Comparison of ENCODE assay signal across 11 cellular contexts in genomic region chr7:44282601-44283171, GRCh38. TPM values are rescaled to one million over a fixed set of nuclear protein-coding genes. Genes with fewer than 3 reads are reported as not detected.
DNase-seq lines count a peak whose midpoint lies in the region; ATAC-seq, FAIRE-seq and TF ChIP-seq lines count a peak whose summit lies in the region.
"Had no signal": no experiment of that assay in that cellular context is flagged by ENCODE, and none has a peak within 500 bp of the region (broad histone marks: within the 10 kb centered on the region; RNA-seq: fewer than 3 reads in every experiment).

No MANE protein-coding gene starts in this region.

- H3K27me3 Mint-ChIP-seq in activated naive CD4-positive, alpha-beta T cell treated with anti-CD3 and anti-CD28 coated beads, Interleukin-2, amount 10 ng/mL, durations not matched to agents 7 days and 5 days: no peaks in the 10 kb centered on the region

- no peaks in the 10 kb centered on the region for H3K4me1 Mint-ChIP-seq in activated naive CD4-positive, alpha-beta T cell treated with anti-CD3 and anti-CD28 coated beads, Interleukin-2, amount 10 ng/mL, durations not matched to agents 7 days and 5 days

- H3K9me3 ChIP-seq in aorta (ENCODE audit: control insufficient read depth, low read length): no peaks in the 10 kb centered on the region

- no peaks in the 10 kb centered on the region for H3K36me3 Mint-ChIP-seq in activated naive CD4-positive, alpha-beta T cell treated with anti-CD3 and anti-CD28 coated beads, Interleukin-2, amount 10 ng/mL, durations not matched to agents 7 days and 5 days

- no peaks in the 10 kb centered on the region for H3K27me3 ChIP-seq in aorta (ENCODE audit: control insufficient read depth in 1 of 2, insufficient read depth in 2 of 2, low read length in 1 of 2)

- no peak for FAIRE-seq in urothelium cell line (lab: Jason Lieb, UNC)

- H3K27ac Mint-ChIP-seq in activated naive CD4-positive, alpha-beta T cell treated with anti-CD3 and anti-CD28 coated beads, Interleukin-2, amount 10 ng/mL, durations not matched to agents 7 days and 5 days: no peak overlapping the region

- intact Hi-C loops in aorta (cut with DNase I): no loop called here

- ATAC-seq in aorta (ENCODE audit: low FRiP score): no peak
- ATAC-seq: Panc1 had no signal

- no peak for TF ChIP-seq CTCF in coronary artery (IDR thresholded peaks at IDR 0.05)

- H3K4me1 ChIP-seq in aorta (ENCODE audit: control insufficient read depth in 1 of 2, insufficient read depth in 2 of 2, low read length in 2 of 2): no peaks in the 10 kb centered on the region

- no peaks in the 10 kb centered on the region for H3K36me3 ChIP-seq in aorta (ENCODE audit: control insufficient read depth in 1 of 2, insufficient read depth in 2 of 2, low read length in 1 of 2)

- H3K27ac ChIP-seq in coronary artery (no peak overlapping the region), aorta (ENCODE audit: low read depth in 1 of 2, low read length in 2 of 2) (no peak overlapping the region)

- H3K9me3 Mint-ChIP-seq in activated naive CD4-positive, alpha-beta T cell treated with anti-CD3 and anti-CD28 coated beads, Interleukin-2, amount 10 ng/mL, durations not matched to agents 7 days and 5 days: no peaks in the 10 kb centered on the region

- DNase-seq in activated naive CD4-positive, alpha-beta T cell treated with anti-CD3 and anti-CD28 coated beads, Interleukin-2, amount 10 ng/mL, durations not matched to agents 7 days and 5 days: peak; percentile 9
- no peak for DNase-seq in activated naive CD4-positive, alpha-beta T cell (lab: John Stamatoyannopoulos, UW)
- peak; percentile 62 for DNase-seq in coronary artery (ENCODE audit: low spot score)
- peak; percentile 46 for DNase-seq in myocyte (ENCODE audit: low read depth)
- DNase-seq in aorta: peak; percentile 24 to 65
- no peak for DNase-seq in SIG-M5 (lab: John Stamatoyannopoulos, UW)
- DNase-seq in NCI-H2029 treated with DMSO at 0.1 percent for 48 hours (lab: John Stamatoyannopoulos, UW): no peak
- DNase-seq in urothelium cell line (ENCODE audit: low spot score): no peak
- DNase-seq: DND-41, nucleus accumbens had no signal

- 93 to 97% methylated on average over 10 of the region's 10 CpGs for WGBS in aorta, 2 donors

- H3K4me3 ChIP-seq in coronary artery (no peak overlapping the region), aorta (ENCODE audit: low read length in 2 of 2) (no peak overlapping the region)

- H3K4me3 Mint-ChIP-seq in activated naive CD4-positive, alpha-beta T cell treated with anti-CD3 and anti-CD28 coated beads, Interleukin-2, amount 10 ng/mL, durations not matched to agents 7 days and 5 days: no peak overlapping the region

- CTCF ChIA-PET in activated naive CD4-positive, alpha-beta T cell treated with anti-CD3 and anti-CD28 coated beads, Interleukin-2, amount 10 ng/mL, durations not matched to agents 7 days and 5 days (lab: Charles Lee): no interaction called here

RNA-seq across cellular contexts. Expression of gene CAMK2B, which starts 42.7 kb away (rescaled TPM):
- total RNA-seq in myocyte (31.8 and 34.0 TPM in 2 replicates), aorta (1 to 10 TPM; 2.4 to 4.4 TPM)
- 5.9 TPM for polyA plus RNA-seq in myocyte (2012)
- 10 to 100 TPM in 1 of 2 donors, not detected in 1; 12.8 TPM for polyA plus RNA-seq in aorta

Comparison
In these comparisons a context has a peak if more than half of its experiments do, and no peak if none do; other contexts are left out.
1. DNase-seq: peak in activated naive CD4-positive, alpha-beta T cell treated with anti-CD3 and anti-CD28 coated beads, Interleukin-2, amount 10 ng/mL, durations not matched to agents 7 days and 5 days (single experiment), coronary artery (single experiment), myocyte (single experiment) and aorta (2 of 2); none in activated naive CD4-positive, alpha-beta T cell (0 of 4), SIG-M5 (single experiment), NCI-H2029 treated with DMSO at 0.1 percent for 48 hours (single experiment) and urothelium cell line (single experiment).